In the genomic region with DNA sequence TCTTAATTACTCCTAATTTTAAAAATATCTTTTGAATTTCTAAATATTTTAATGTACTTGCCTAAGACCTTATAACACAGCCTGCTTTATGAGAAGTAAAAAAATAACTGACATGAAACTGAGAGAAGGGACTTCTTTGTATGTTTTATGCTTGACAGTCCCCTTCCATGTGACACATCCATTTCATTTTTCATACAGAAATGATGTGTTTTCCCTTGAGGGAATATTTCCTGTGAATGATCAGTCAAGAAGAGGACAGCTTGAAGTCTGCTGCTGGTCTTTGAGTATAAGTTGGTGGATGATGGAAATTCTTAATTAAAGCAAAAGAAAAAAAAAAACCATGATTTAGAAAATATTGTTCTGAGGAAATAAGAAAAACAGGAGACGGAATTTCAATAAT, we compare ENCODE assay signal across 16 cellular contexts.
DNase-seq lines count a peak whose midpoint lies in the region; TF ChIP-seq lines count a peak whose summit lies in the region.
"Had no signal": no experiment of that assay in that cellular context is flagged by ENCODE, and none has a peak within 500 bp of the region (broad histone marks: within the 10 kb centered on the region; RNA-seq: fewer than 3 reads in every experiment).

No MANE protein-coding gene starts in this region.

- no peak overlapping the region for H3K4me3 Mint-ChIP-seq in activated T-helper 1 cell treated with anti-CD3 and anti-CD28 coated beads, Interleukin-12 subunit alpha, Interleukin-12 subunit beta, Interleukin-2, Interleukin-4 antibody, amounts not matched to agents 30 ng/mL and 10 ng/mL and 1 ng/mL, durations not matched to agents 14 hours and 24 hours and 36 hours
- H3K4me3 Mint-ChIP-seq: B cell; CD4-positive, alpha-beta T cell; CD8-positive, alpha-beta T cell had no signal

- in situ Hi-C loops in SK-MEL-5 (cut with HindIII; ENCODE audit: low pct_unique_long_range_greater_than_20kb, low sequenced_read_pairs): no loop called here

- no peaks in the 10 kb centered on the region for H3K36me3 Mint-ChIP-seq in activated T-helper 1 cell treated with anti-CD3 and anti-CD28 coated beads, Interleukin-12 subunit alpha, Interleukin-12 subunit beta, Interleukin-2, Interleukin-4 antibody, amounts not matched to agents 30 ng/mL and 10 ng/mL and 1 ng/mL, durations not matched to agents 14 hours and 24 hours and 36 hours (ENCODE audit: low read depth)
- H3K36me3 Mint-ChIP-seq: CD8-positive, alpha-beta T cell had no signal

- H3K36me3 ChIP-seq in BLaER1 (no peaks in the 10 kb centered on the region), neural cell (ENCODE audit: insufficient read depth, low read length) (no peaks in the 10 kb centered on the region)

- H3K9me3 Mint-ChIP-seq in activated T-helper 1 cell treated with anti-CD3 and anti-CD28 coated beads, Interleukin-12 subunit alpha, Interleukin-12 subunit beta, Interleukin-2, Interleukin-4 antibody, amounts not matched to agents 30 ng/mL and 10 ng/mL and 1 ng/mL, durations not matched to agents 14 hours and 24 hours and 36 hours: peaks cover 9% of the 10 kb centered on the region

- TF ChIP-seq CTCF in neural cell (IDR thresholded peaks at IDR 0.05; ENCODE audit: poor library complexity, severe bottlenecking): no peak

- H3K27ac Mint-ChIP-seq in activated T-helper 1 cell treated with anti-CD3 and anti-CD28 coated beads, Interleukin-12 subunit alpha, Interleukin-12 subunit beta, Interleukin-2, Interleukin-4 antibody, amounts not matched to agents 30 ng/mL and 10 ng/mL and 1 ng/mL, durations not matched to agents 14 hours and 24 hours and 36 hours: no peak overlapping the region
- H3K27ac Mint-ChIP-seq: B cell; CD4-positive, alpha-beta T cell; CD8-positive, alpha-beta T cell had no signal

- H3K4me3 ChIP-seq in BLaER1 (no peak overlapping the region), neural cell (ENCODE audit: low read length) (no peak overlapping the region)
- H3K4me3 ChIP-seq: A549 had no signal

- H3K4me1 Mint-ChIP-seq in activated T-helper 1 cell treated with anti-CD3 and anti-CD28 coated beads, Interleukin-12 subunit alpha, Interleukin-12 subunit beta, Interleukin-2, Interleukin-4 antibody, amounts not matched to agents 30 ng/mL and 10 ng/mL and 1 ng/mL, durations not matched to agents 14 hours and 24 hours and 36 hours (ENCODE audit: low read depth): no peaks in the 10 kb centered on the region
- H3K4me1 Mint-ChIP-seq: B cell had no signal

- intact Hi-C loops in activated T-helper 1 cell treated with anti-CD3 and anti-CD28 coated beads, Interleukin-12 subunit alpha, Interleukin-12 subunit beta, Interleukin-2, Interleukin-4 antibody, amounts not matched to agents 30 ng/mL and 10 ng/mL and 1 ng/mL, durations not matched to agents 14 hours and 24 hours and 36 hours (cut with micrococcal nuclease): no loop called here

- H3K9me2 ChIP-seq in neural cell (ENCODE audit: insufficient read depth, low read length): no peaks in the 10 kb centered on the region

- peaks cover 27% of the 10 kb centered on the region for H3K4me1 ChIP-seq in BLaER1
- H3K4me1 ChIP-seq: A549, Caco-2 had no signal

- DNase-seq in SK-MEL-5 (ENCODE audit: low read depth, low spot score): peak; percentile 43
- DNase-seq in activated CD4-positive, alpha-beta T cell treated with anti-CD3 and anti-CD28 coated beads for 48 hours: no peak
- no peak for DNase-seq in activated T-helper 1 cell treated with anti-CD3 and anti-CD28 coated beads, Interleukin-12 subunit alpha, Interleukin-12 subunit beta, Interleukin-2, Interleukin-4 antibody, amounts not matched to agents 30 ng/mL and 10 ng/mL and 1 ng/mL, durations not matched to agents 14 hours and 24 hours and 36 hours (ENCODE audit: low spot score)
- DNase-seq: AML-193; Caco-2; Calu3; CD4-positive, alpha-beta T cell; CD8-positive, alpha-beta T cell; DMS79 treated with DMSO at 0.1 percent for 48 hours; GF-D8 had no signal

- H3K27ac ChIP-seq in BLaER1: no peak overlapping the region
- H3K27ac ChIP-seq in neural cell (ENCODE audit: low read length): no peak overlapping the region
- H3K27ac ChIP-seq: 22Rv1, A549, C4-2B had no signal

- no peak for TF ChIP-seq RAD21 in neural cell (conservative IDR thresholded peaks at IDR 0.05)

- H3K79me2 ChIP-seq in neural cell (replicated peaks; ENCODE audit: insufficient read depth, low read length): no peaks in the 10 kb centered on the region

- H3F3A ChIP-seq in neural cell (ENCODE audit: insufficient read depth, low read length, poor library complexity, severe bottlenecking): no peaks in the 10 kb centered on the region

- peaks cover 6% of the 10 kb centered on the region; the same call in 1 of the 2 replicates for H3K9me3 ChIP-seq in BLaER1
- no peaks in the 10 kb centered on the region for H3K9me3 ChIP-seq in neural cell (ENCODE audit: low read length)
- H3K9me3 ChIP-seq: A549, Caco-2 had no signal

- H2AFZ ChIP-seq in neural cell (ENCODE audit: low read depth, low read length): no peak overlapping the region

- H4K20me1 ChIP-seq in BLaER1 (no peaks in the 10 kb centered on the region), neural cell (ENCODE audit: insufficient read depth) (no peaks in the 10 kb centered on the region)

- no peaks in the 10 kb centered on the region for H3K27me3 Mint-ChIP-seq in activated T-helper 1 cell treated with anti-CD3 and anti-CD28 coated beads, Interleukin-12 subunit alpha, Interleukin-12 subunit beta, Interleukin-2, Interleukin-4 antibody, amounts not matched to agents 30 ng/mL and 10 ng/mL and 1 ng/mL, durations not matched to agents 14 hours and 24 hours and 36 hours (ENCODE audit: insufficient read depth)
- H3K27me3 Mint-ChIP-seq: B cell; CD4-positive, alpha-beta T cell had no signal

- peak overlapping the region; percentile 56 for H3K4me2 ChIP-seq in BLaER1
- no peak overlapping the region for H3K4me2 ChIP-seq in neural cell (ENCODE audit: low read length)
- H3K4me2 ChIP-seq: A549 had no signal

- H3K27me3 ChIP-seq in BLaER1: no peaks in the 10 kb centered on the region
- H3K27me3 ChIP-seq in neural cell (ENCODE audit: insufficient read depth, low read depth, low read length): no peaks in the 10 kb centered on the region

- TF ChIP-seq EP300 in neural cell (conservative IDR thresholded peaks at IDR 0.05; ENCODE audit: poor library complexity, severe bottlenecking): peak; percentile 92

- H3K9ac ChIP-seq in BLaER1 (no peak overlapping the region), neural cell (ENCODE audit: low read length) (no peak overlapping the region)

TF ChIP-seq in neural cell, 6 proteins besides CTCF, POLR2A, EP300 and RAD21:
- peak; percentile 66 for TF ChIP-seq POLR2AphosphoS5 (IDR thresholded peaks at IDR 0.05)
- no peak for TF ChIP-seq SMC3 (conservative IDR thresholded peaks at IDR 0.05; ENCODE audit: poor library complexity)
TF ChIP-seq in neural cell: peak in this region for 1.
